In the genomic region with DNA sequence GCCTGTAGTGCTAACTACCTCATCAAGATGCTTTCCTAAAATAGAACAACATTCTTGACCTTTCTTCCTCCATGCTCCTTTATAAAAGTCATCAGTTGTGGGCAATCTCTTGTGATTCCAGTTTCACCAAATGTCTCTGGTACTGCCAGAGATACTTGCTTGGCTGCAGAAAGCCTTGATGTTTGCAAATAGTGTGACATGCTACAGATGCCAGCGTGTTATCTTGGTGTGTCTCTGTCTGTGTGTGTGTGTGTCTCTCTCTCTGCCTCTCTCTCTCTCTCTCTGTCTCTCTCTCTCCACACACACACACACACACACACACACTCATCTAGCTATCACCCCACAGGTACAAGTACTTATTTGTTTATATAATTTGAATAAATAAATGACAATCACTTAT, we compare ENCODE assay signal across 25 cellular contexts.
"Had no signal": no experiment of that assay in that cellular context is flagged by ENCODE, and none has a peak within 500 bp of the region (broad histone marks: within the 10 kb centered on the region; RNA-seq: fewer than 3 reads in every experiment).

No MANE protein-coding gene starts in this region.

- H3K4me1 ChIP-seq: body of pancreas, thyroid gland, upper lobe of right lung had no signal

- H3K27me3 Mint-ChIP-seq: activated CD4-positive, alpha-beta memory T cell treated with anti-CD3 and anti-CD28 coated beads for 36 hours; activated CD4-positive, alpha-beta T cell treated with anti-CD3 and anti-CD28 coated beads for 36 hours; activated naive CD4-positive, alpha-beta T cell treated with anti-CD3 and anti-CD28 coated beads, Interleukin-2, amount 10 ng/mL, durations not matched to agents 7 days and 5 days; activated naive CD8-positive, alpha-beta T cell treated with anti-CD3 and anti-CD28 coated beads, Interleukin-2, amount 50 U/mL, for 24 hours; memory B cell; stimulated activated naive CD8-positive, alpha-beta T cell treated with anti-CD3 and anti-CD28 coated beads, Interleukin-15, Interleukin-2, amounts not matched to agents 100 ng/mL and 50 ng/mL, for 24 hours; T-cell had no signal

- H3K4me1 Mint-ChIP-seq: activated CD4-positive, alpha-beta T cell treated with anti-CD3 and anti-CD28 coated beads for 36 hours; activated naive CD4-positive, alpha-beta T cell treated with anti-CD3 and anti-CD28 coated beads, Interleukin-2, amount 10 ng/mL, durations not matched to agents 7 days and 5 days; activated naive CD8-positive, alpha-beta T cell treated with anti-CD3 and anti-CD28 coated beads, Interleukin-2, amount 50 U/mL, for 24 hours; immature natural killer cell; memory B cell; neural crest cell; T-cell had no signal

- H3K9me3 Mint-ChIP-seq: activated CD4-positive, alpha-beta memory T cell treated with anti-CD3 and anti-CD28 coated beads for 36 hours; activated naive CD4-positive, alpha-beta T cell treated with anti-CD3 and anti-CD28 coated beads, Interleukin-2, amount 10 ng/mL, durations not matched to agents 7 days and 5 days; activated naive CD8-positive, alpha-beta T cell treated with anti-CD3 and anti-CD28 coated beads, Interleukin-2, amount 50 U/mL, for 24 hours; activated T-cell treated with anti-CD3 and anti-CD28 coated beads, Interleukin-2, amount 50 U/mL, for 72 hours; memory B cell; neural crest cell; stimulated activated naive CD8-positive, alpha-beta T cell treated with anti-CD3 and anti-CD28 coated beads, Interleukin-15, Interleukin-2, amounts not matched to agents 100 ng/mL and 50 ng/mL, for 24 hours; T-cell had no signal

- H3K79me2 ChIP-seq: hepatocyte had no signal

- H3K4me3 ChIP-seq: body of pancreas, hepatocyte, mucosa of descending colon, right lobe of liver, skin epidermis, thyroid gland, upper lobe of right lung had no signal

- ATAC-seq: activated CD4-positive, alpha-beta T cell treated with anti-CD3 and anti-CD28 coated beads for 36 hours; activated naive CD8-positive, alpha-beta T cell treated with anti-CD3 and anti-CD28 coated beads, Interleukin-2, amount 50 U/mL, for 24 hours; activated T-cell treated with anti-CD3 and anti-CD28 coated beads, Interleukin-2, amount 50 U/mL, for 72 hours; body of pancreas; mucosa of descending colon; T-cell; upper lobe of right lung had no signal

- H3K27ac ChIP-seq: body of pancreas, epithelial cell of prostate, right lobe of liver, skin epidermis, thyroid gland, upper lobe of right lung had no signal

- DNase-seq: activated CD4-positive, alpha-beta memory T cell treated with anti-CD3 and anti-CD28 coated beads for 36 hours; activated CD4-positive, alpha-beta T cell treated with anti-CD3 and anti-CD28 coated beads for 36 hours; activated effector memory CD4-positive, alpha-beta T cell treated with Interleukin-2 at 50 U/mL for 16 hours; activated naive CD4-positive, alpha-beta T cell treated with anti-CD3 and anti-CD28 coated beads, Interleukin-2, amount 10 ng/mL, durations not matched to agents 7 days and 5 days; activated naive CD8-positive, alpha-beta T cell treated with anti-CD3 and anti-CD28 coated beads, Interleukin-2, amount 50 U/mL, for 24 hours; activated T-cell treated with anti-CD3 and anti-CD28 coated beads, Interleukin-2, amount 50 U/mL, for 72 hours; body of pancreas; central memory CD4-positive, alpha-beta T cell; effector memory CD4-positive, alpha-beta T cell; immature natural killer cell; mucosa of descending colon; occipital lobe; right lobe of liver; stimulated activated CD4-positive, alpha-beta T cell treated with anti-CD3 and anti-CD28 coated beads, Interleukin-1b, Interleukin-23, amount 100 ng/mL, for 48 hours; substantia nigra; T-cell; T-helper 9 cell; thyroid gland; upper lobe of right lung had no signal

- H3K27ac Mint-ChIP-seq: activated CD4-positive, alpha-beta memory T cell treated with anti-CD3 and anti-CD28 coated beads for 36 hours; activated CD4-positive, alpha-beta T cell treated with anti-CD3 and anti-CD28 coated beads for 36 hours; activated naive CD4-positive, alpha-beta T cell treated with anti-CD3 and anti-CD28 coated beads, Interleukin-2, amount 10 ng/mL, durations not matched to agents 7 days and 5 days; activated naive CD8-positive, alpha-beta T cell treated with anti-CD3 and anti-CD28 coated beads, Interleukin-2, amount 50 U/mL, for 24 hours; activated T-cell treated with anti-CD3 and anti-CD28 coated beads, Interleukin-2, amount 50 U/mL, for 72 hours; immature natural killer cell; memory B cell; stimulated activated naive CD8-positive, alpha-beta T cell treated with anti-CD3 and anti-CD28 coated beads, Interleukin-15, Interleukin-2, amounts not matched to agents 100 ng/mL and 50 ng/mL, for 24 hours; T-cell had no signal

- H3K4me2 ChIP-seq: hepatocyte had no signal

- H3K36me3 ChIP-seq: right lobe of liver, thyroid gland, upper lobe of right lung had no signal

- H3K9me3 ChIP-seq: body of pancreas, mucosa of descending colon, right lobe of liver, thyroid gland, upper lobe of right lung had no signal

- H3K27me3 ChIP-seq: body of pancreas, hepatocyte, right lobe of liver, thyroid gland, upper lobe of right lung had no signal

- H2AFZ ChIP-seq: hepatocyte had no signal

- H3K36me3 Mint-ChIP-seq: activated CD4-positive, alpha-beta memory T cell treated with anti-CD3 and anti-CD28 coated beads for 36 hours; activated naive CD4-positive, alpha-beta T cell treated with anti-CD3 and anti-CD28 coated beads, Interleukin-2, amount 10 ng/mL, durations not matched to agents 7 days and 5 days; immature natural killer cell; memory B cell; T-cell had no signal

- H3K4me3 Mint-ChIP-seq: activated CD4-positive, alpha-beta memory T cell treated with anti-CD3 and anti-CD28 coated beads for 36 hours; activated CD4-positive, alpha-beta T cell treated with anti-CD3 and anti-CD28 coated beads for 36 hours; activated naive CD4-positive, alpha-beta T cell treated with anti-CD3 and anti-CD28 coated beads, Interleukin-2, amount 10 ng/mL, durations not matched to agents 7 days and 5 days; activated naive CD8-positive, alpha-beta T cell treated with anti-CD3 and anti-CD28 coated beads, Interleukin-2, amount 50 U/mL, for 24 hours; activated T-cell treated with anti-CD3 and anti-CD28 coated beads, Interleukin-2, amount 50 U/mL, for 72 hours; immature natural killer cell; memory B cell; neural crest cell; stimulated activated naive CD8-positive, alpha-beta T cell treated with anti-CD3 and anti-CD28 coated beads, Interleukin-15, Interleukin-2, amounts not matched to agents 100 ng/mL and 50 ng/mL, for 24 hours; T-cell had no signal
